18 cellular contexts compared by ENCODE assay signal in the genomic region with DNA sequence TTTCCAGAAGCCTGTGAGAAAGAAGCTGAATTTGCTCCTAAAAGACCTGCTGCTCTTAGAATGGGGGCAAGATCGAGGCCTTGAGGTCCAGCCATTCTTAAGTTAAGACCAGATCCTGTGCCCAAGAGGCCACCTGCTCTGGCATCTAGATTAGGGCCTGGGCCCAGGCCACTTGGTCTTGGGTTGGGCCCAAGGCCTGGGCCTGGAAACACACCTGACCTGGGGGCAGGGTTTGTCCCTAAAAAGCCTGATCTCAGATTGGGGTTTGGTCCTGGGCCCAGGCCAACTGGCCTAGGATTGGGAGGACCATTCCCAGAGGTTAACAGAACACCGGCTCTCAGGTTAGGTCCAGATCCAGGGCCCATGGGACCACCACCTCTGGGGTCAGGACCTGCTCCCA. TPM values are rescaled to one million over a fixed set of nuclear protein-coding genes. Genes with fewer than 3 reads are reported as not detected.
DNase-seq lines count a peak whose midpoint lies in the region; ATAC-seq and TF ChIP-seq lines count a peak whose summit lies in the region.
"Had no signal": no experiment of that assay in that cellular context is flagged by ENCODE, and none has a peak within 500 bp of the region (broad histone marks: within the 10 kb centered on the region; RNA-seq: fewer than 3 reads in every experiment).

No MANE protein-coding gene starts in this region.

- no peak for TF ChIP-seq POLR2A in right lobe of liver (IDR thresholded peaks at IDR 0.05)

- H3K27me3 ChIP-seq in right lobe of liver = no peaks in the 10 kb centered on the region
- H3K27me3 ChIP-seq in upper lobe of right lung = no peaks in the 10 kb centered on the region

- peaks cover 0 to 30% (median 12%) of the 10 kb centered on the region in 4 donors for H3K4me1 ChIP-seq in right lobe of liver
- peaks cover 5% of the 10 kb centered on the region for H3K4me1 ChIP-seq in upper lobe of right lung
- H3K4me1 ChIP-seq in mucosa of descending colon (ENCODE audit: low read depth) = no peaks in the 10 kb centered on the region

- no CpG with 5 or more reads among the region's 2 CpGs for WGBS in right lobe of liver (ENCODE audit: insufficient coverage, low coverage, low lambda C conversion rate, missing lambda C conversion rate)

- H3K4me3 ChIP-seq in right lobe of liver (no peak overlapping the region), upper lobe of right lung (no peak overlapping the region), mucosa of descending colon (no peak overlapping the region)
- H3K4me3 ChIP-seq: GM23248 had no signal

- no peaks in the 10 kb centered on the region for H3K9me3 ChIP-seq in right lobe of liver
- no peaks in the 10 kb centered on the region for H3K9me3 ChIP-seq in upper lobe of right lung
- no peaks in the 10 kb centered on the region for H3K9me3 ChIP-seq in mucosa of descending colon

- H3K36me3 ChIP-seq in right lobe of liver (peaks cover 0 to 9% (median 5%) of the 10 kb centered on the region in 4 donors), upper lobe of right lung (peaks cover 56% of the 10 kb centered on the region), mucosa of descending colon (ENCODE audit: low read depth) (no peaks in the 10 kb centered on the region)

- ATAC-seq in left lobe of liver (peak; percentile 69), right lobe of liver (peak in 3 of 4 donors; percentile 10 to 66 (median 23)), sciatic nerve (no peak), upper lobe of right lung (no peak), mucosa of descending colon (no peak), HG02763 (IDR thresholded peaks at IDR 0.05; ENCODE audit: unreplicated experiment) (no peak), HG03025 (IDR thresholded peaks at IDR 0.05; ENCODE audit: low FRiP score, unreplicated experiment) (no peak)

- TF ChIP-seq CTCF in right lobe of liver (IDR thresholded peaks at IDR 0.05) = no peak
- TF ChIP-seq CTCF in upper lobe of right lung (IDR thresholded peaks at IDR 0.05) = no peak
- no peak for TF ChIP-seq CTCF in mucosa of descending colon (IDR thresholded peaks at IDR 0.05)

- DNase-seq in left lobe of liver (ENCODE audit: low spot score) (peak; percentile 70), right lobe of liver (peak in 2 of 3 donors; percentile 62 to 69), sciatic nerve (ENCODE audit: low spot score) (peak; percentile 42), upper lobe of right lung (peak; percentile 52), mucosa of descending colon (no peak)
- DNase-seq in activated CD4-positive, alpha-beta T cell treated with anti-CD3 and anti-CD28 coated beads, Interleukin-2, amount 50 U/mL, for 48 hours = no peak
- DNase-seq: C1 segment of cervical spinal cord; Calu3; CD4-positive, alpha-beta memory T cell; COR-L47; DMS53; DMS79 treated with DMSO at 0.1 percent for 48 hours; GF-D8; GM23248; H7; HCEC 1CT had no signal

- H3K27ac ChIP-seq in right lobe of liver (peak overlapping the region in 2 of 3 donors; percentile 6 to 68), upper lobe of right lung (no peak overlapping the region)
- H3K27ac ChIP-seq: GM23248 had no signal

- intact Hi-C loops in right lobe of liver (cut with DNase I) = loop anchor here in 1 of 2 donors (10.0 kb wide), 1 partner anchor 275 kb away; a partner anchor contains a TSS
- intact Hi-C loops in sciatic nerve (cut with DNase I) = no loop called here
- intact Hi-C loops in upper lobe of right lung (cut with DNase I) = loop anchor here (10.0 kb wide), 2 partner anchors 215 to 595 kb away; no protein-coding TSS in a partner anchor
- intact Hi-C loops in mucosa of descending colon (cut with DNase I, micrococcal nuclease) = loop anchor here in 1 of 2 donors (10.0 kb wide), 1 partner anchor 215 kb away; no protein-coding TSS in a partner anchor

RNA-seq across cellular contexts. Expression of a gene that starts 12.9 kb away (rescaled TPM):
- total RNA-seq in left lobe of liver (59.1 TPM), right lobe of liver (10 to 100 TPM; 56.6 to 78.3 (median 65.4) TPM), sciatic nerve (65.1 TPM), upper lobe of right lung (97.3 TPM), mucosa of descending colon (100 to 1,000 TPM in 1 of 3 donors, 10 to 100 TPM in 2; 88.5 to 107 (median 94.5) TPM)

RNA-seq across cellular contexts. Expression of a gene that starts 12.9 kb away (rescaled TPM):
- total RNA-seq in left lobe of liver = 17.6 TPM
- 10 to 100 TPM; 13.9 to 22.2 (median 19.6) TPM for total RNA-seq in right lobe of liver
- 40.1 TPM for total RNA-seq in sciatic nerve
- 36.5 TPM for total RNA-seq in upper lobe of right lung
- 10 to 100 TPM; 18.6 to 33.2 (median 24.6) TPM for total RNA-seq in mucosa of descending colon

RNA-seq across cellular contexts. Expression of a gene that starts 14.1 kb away (rescaled TPM):
- total RNA-seq in left lobe of liver = 0.53 TPM
- total RNA-seq in right lobe of liver = 1 to 10 TPM in 1 of 6 experiments, under 1 TPM in 5; 0.39 to 1.0 (median 0.63) TPM
- total RNA-seq in sciatic nerve = 2.7 TPM
- 8.2 TPM for total RNA-seq in upper lobe of right lung
- total RNA-seq in mucosa of descending colon = 10 to 100 TPM in 2 of 3 donors, 1 to 10 TPM in 1; 4.6 to 19.4 (median 15.0) TPM

Comparison
In these comparisons a context has a peak if more than half of its experiments do, and no peak if none do; other contexts are left out.
1. ATAC-seq: peak in left lobe of liver (single experiment) and right lobe of liver (3 of 4); none in sciatic nerve (single experiment), upper lobe of right lung (single experiment), mucosa of descending colon (single experiment), HG02763 (single experiment) and HG03025 (single experiment).
2. DNase-seq: peak in left lobe of liver (single experiment), right lobe of liver (2 of 3), sciatic nerve (single experiment) and upper lobe of right lung (single experiment); none in mucosa of descending colon (0 of 3) and activated CD4-positive, alpha-beta T cell treated with anti-CD3 and anti-CD28 coated beads, Interleukin-2, amount 50 U/mL, for 48 hours (0 of 2).